Comparison of ENCODE assay signal across 8 cellular contexts in genomic region chr20:38094373-38094775, GRCh38.
DNase-seq lines count a peak whose midpoint lies in the region; ATAC-seq, FAIRE-seq and TF ChIP-seq lines count a peak whose summit lies in the region.

No MANE protein-coding gene starts in this region.

- no peak overlapping the region for H2AFZ ChIP-seq in endothelial cell of umbilical vein (ENCODE audit: low read depth, low read length)

- FAIRE-seq in endothelial cell of umbilical vein (lab: Jason Lieb, UNC), result peak; percentile 74

- POLR2A ChIA-PET in endothelial cell of umbilical vein (lab: Charles Lee), result no interaction called here

- 36 to 44% (median 37%) methylated on average over 1 of the region's 1 CpG for WGBS in psoas muscle, 3 donors

- ATAC-seq in GM18867 (IDR thresholded peaks at IDR 0.05; ENCODE audit: unreplicated experiment) (peak; percentile 65), HG03108 (IDR thresholded peaks at IDR 0.05; ENCODE audit: unreplicated experiment) (peak; percentile 65), psoas muscle (peak; percentile 73 to 80 (median 76))

- H3K4me3 ChIP-seq in endothelial cell of umbilical vein (replicated peaks in 1 of 3; ENCODE audit: insufficient read depth in 1 of 3, low read depth in 1 of 3, low read length in 3 of 3), result no peak overlapping the region
- H3K4me3 ChIP-seq in psoas muscle, result no peak overlapping the region

- peak overlapping the region; percentile 74 for H3K27ac ChIP-seq in endothelial cell of umbilical vein (ENCODE audit: insufficient read depth, low read depth, low read length)
- peak overlapping the region; percentile 56 for H3K27ac ChIP-seq in psoas muscle

- in situ Hi-C loops in ACHN (cut with HindIII; ENCODE audit: low pct_ligation_motif_present, low pct_unique_long_range_greater_than_20kb, low sequenced_read_pairs), result no loop called here

- no peak for TF ChIP-seq CTCF in endothelial cell of umbilical vein (IDR thresholded peaks at IDR 0.05; ENCODE audit: extremely low read depth in 1 of 2, insufficient read depth in 1 of 2, low read depth in 1 of 2, low read length in 2 of 2)
- TF ChIP-seq CTCF in psoas muscle (IDR thresholded peaks at IDR 0.05), result no peak

- H3K27me3 ChIP-seq in endothelial cell of umbilical vein (ENCODE audit: control insufficient read depth in 2 of 2, insufficient read depth in 2 of 2, low read length in 2 of 2) (no peaks in the 10 kb centered on the region), psoas muscle (ENCODE audit: insufficient read depth in 3 of 3, low read length in 2 of 3) (no peaks in the 10 kb centered on the region)

- H3K9me1 ChIP-seq in endothelial cell of umbilical vein (replicated peaks; ENCODE audit: control insufficient read depth, extremely low read depth, insufficient read depth, low read length), result no peaks in the 10 kb centered on the region

- peak overlapping the region; percentile 14 for H3K4me2 ChIP-seq in endothelial cell of umbilical vein (ENCODE audit: insufficient read depth, low read length)

- no TSS peak for BruUV-seq in endothelial cell of umbilical vein (replicated peaks; lab: Mats Ljungman, UMichigan)

- no peak for TF ChIP-seq POLR2A in endothelial cell of umbilical vein (IDR thresholded peaks at IDR 0.05; ENCODE audit: low read depth, low read length)

- no peak overlapping the region for H3K9ac ChIP-seq in endothelial cell of umbilical vein (replicated peaks; ENCODE audit: extremely low read depth, insufficient read depth, low read length)

- DNase-seq in ACHN, result peak; percentile 47
- peak; percentile 92 for DNase-seq in SIG-M5 treated with dmso at 0.1 percent for 504 hours (lab: John Stamatoyannopoulos, UW; ENCODE audit: unreplicated experiment)
- peak; percentile 72 for DNase-seq in endothelial cell of umbilical vein (ENCODE audit: low read depth, low spot score)
- DNase-seq in psoas muscle, result peak; percentile 65 to 70
- no peak for DNase-seq in GOT3 (lab: John Stamatoyannopoulos, UW)
- DNase-seq in globus pallidus (ENCODE audit: low spot score), result no peak

- dilution Hi-C loops in endothelial cell of umbilical vein (cut with MboI; ENCODE audit: extremely low pct_ligation_motif_present, low sequenced_read_pairs), result no loop called here

- H3K9me3 ChIP-seq in endothelial cell of umbilical vein (replicated peaks; ENCODE audit: control insufficient read depth, insufficient read depth, low read length), result no peaks in the 10 kb centered on the region
- no peaks in the 10 kb centered on the region for H3K9me3 ChIP-seq in psoas muscle

- H3K79me2 ChIP-seq in endothelial cell of umbilical vein (ENCODE audit: control insufficient read depth, insufficient read depth, low read length), result no peaks in the 10 kb centered on the region

- H4K20me1 ChIP-seq in endothelial cell of umbilical vein (replicated peaks; ENCODE audit: control insufficient read depth, extremely low read depth, insufficient read depth, low read length), result no peaks in the 10 kb centered on the region

- CTCF ChIA-PET in endothelial cell of umbilical vein (lab: Charles Lee), result interaction anchor here (1.8 to 4.2 kb wide), 3 partner anchors 10 to 21 kb away, joined by 6 to 20 read pairs (median 7); no protein-coding TSS in a partner anchor

- H3K36me3 ChIP-seq in endothelial cell of umbilical vein (ENCODE audit: control insufficient read depth in 2 of 2, extremely low read depth in 1 of 2, insufficient read depth in 2 of 2, low read length in 2 of 2) (peaks cover 0 to 2% of the 10 kb centered on the region in 2 experiments), psoas muscle (ENCODE audit: insufficient read depth in 1 of 2, low read depth in 1 of 2) (peaks cover 2 to 18% of the 10 kb centered on the region in 2 donors)

- H3K4me1 ChIP-seq in endothelial cell of umbilical vein (ENCODE audit: control insufficient read depth, extremely low read depth, insufficient read depth, low read length), result peaks cover 43% of the 10 kb centered on the region
- peaks cover 51% of the 10 kb centered on the region for H3K4me1 ChIP-seq in psoas muscle

- intact Hi-C loops in endothelial cell of umbilical vein (cut with micrococcal nuclease), result no loop called here
- intact Hi-C loops in psoas muscle (cut with DNase I), result no loop called here

TF ChIP-seq in endothelial cell of umbilical vein, 7 proteins besides CTCF, POLR2A, EP300 and RAD21:
- TF ChIP-seq MYC (IDR thresholded peaks at IDR 0.05; ENCODE audit: low read depth, low read length) (no peak), GATA2 (IDR thresholded peaks at IDR 0.05; ENCODE audit: insufficient read depth, insufficient read length, low read depth, low read length) (peak; percentile 98), JUN (IDR thresholded peaks at IDR 0.05; ENCODE audit: borderline replicate concordance, insufficient read depth, insufficient read length, low read depth) (peak; percentile 79), POLR2AphosphoS5 (IDR thresholded peaks at IDR 0.05; ENCODE audit: insufficient read depth, low read depth, low read length) (peak; percentile 65), EZH2 (IDR thresholded peaks at IDR 0.05; ENCODE audit: borderline replicate concordance, low read depth, low read length, severe bottlenecking) (no peak), MAX (IDR thresholded peaks at IDR 0.05; ENCODE audit: insufficient read depth, insufficient read length) (no peak), FOS (IDR thresholded peaks at IDR 0.05; ENCODE audit: borderline replicate concordance, insufficient read depth, low read length) (peak; percentile 80)

Comparison
In these comparisons a context has a peak if more than half of its experiments do, and no peak if none do; other contexts are left out.
1. DNase-seq: peak in ACHN (single experiment), SIG-M5 treated with dmso at 0.1 percent for 504 hours (single experiment), endothelial cell of umbilical vein (single experiment) and psoas muscle (2 of 2); none in GOT3 (single experiment) and globus pallidus (single experiment).
2. Peak in every context shown above with its lines, with median percentiles within 50 percentile points of each other: ATAC-seq.